In genomic region chr13:51760592-51760991, GRCh38 we compare ENCODE assay signal across 18 cellular contexts. TPM values are rescaled to one million over a fixed set of nuclear protein-coding genes. Genes with fewer than 3 reads are reported as not detected.
DNase-seq lines count a peak whose midpoint lies in the region; ATAC-seq lines count a peak whose summit lies in the region.
"Had no signal": no experiment of that assay in that cellular context is flagged by ENCODE, and none has a peak within 500 bp of the region (broad histone marks: within the 10 kb centered on the region; RNA-seq: fewer than 3 reads in every experiment).

No MANE protein-coding gene starts in this region.

- no peak overlapping the region for H2AK5ac ChIP-seq in mesenchymal stem cell (ENCODE audit: low read length, severe bottlenecking)

- H3K4ac ChIP-seq in mesenchymal stem cell (ENCODE audit: low read depth in 1 of 2, low read length in 2 of 2), result peak overlapping the region in 1 of 2 experiments; percentile 73

- no peak overlapping the region for H2BK120ac ChIP-seq in mesenchymal stem cell (ENCODE audit: low read depth, low read length)

- no peaks in the 10 kb centered on the region for H3K9me3 Mint-ChIP-seq in stimulated activated effector memory CD8-positive, alpha-beta T cell treated with anti-CD3 and anti-CD28 coated beads, Interleukin-12 subunit alpha, Interleukin-12 subunit beta, amount 100 ng/mL, for 72 hours
- H3K9me3 Mint-ChIP-seq: effector memory CD8-positive, alpha-beta T cell; natural killer cell; T-helper 2 cell treated with Interferon-gamma antibody and Interleukin-4, amounts not matched to agents 5 μg/mL and 100 μg/mL, for 36 hours had no signal

- peaks cover 12% of the 10 kb centered on the region for H3K4me1 ChIP-seq in mesenchymal stem cell (ENCODE audit: control insufficient read depth, insufficient read depth, low read depth, low read length)

- no peak overlapping the region for H2BK5ac ChIP-seq in mesenchymal stem cell (ENCODE audit: low read depth, low read length, poor library complexity, severe bottlenecking)

- peak overlapping the region in 1 of 2 experiments; percentile 37 for H2BK12ac ChIP-seq in mesenchymal stem cell (ENCODE audit: low read length in 2 of 2)

- no peaks in the 10 kb centered on the region for H3K27me3 ChIP-seq in mesenchymal stem cell (ENCODE audit: control insufficient read depth in 1 of 2, insufficient read depth in 1 of 2, low read length in 2 of 2)
- H3K27me3 ChIP-seq: brain microvascular endothelial cell, suprapubic skin had no signal

- peak; percentile 63 for DNase-seq in LHCN-M2 (ENCODE audit: low read depth)
- peak in 57 of 58 donors; percentile 14 to 89 (median 70) for DNase-seq in anterior cingulate cortex (lab: John Stamatoyannopoulos, UW)
- DNase-seq in mesenchymal stem cell, result no peak
- DNase-seq in stimulated activated effector memory CD8-positive, alpha-beta T cell treated with anti-CD3 and anti-CD28 coated beads, Interleukin-12 subunit alpha, Interleukin-12 subunit beta, amount 100 ng/mL, for 72 hours (ENCODE audit: low spot score in 2 of 2), result no peak
- no peak for DNase-seq in T-helper 9 cell
- DNase-seq: activated CD4-positive, alpha-beta T cell treated with anti-CD3 and anti-CD28 coated beads, Interleukin-2, amount 50 U/mL, for 1 hour; brain microvascular endothelial cell; effector memory CD8-positive, alpha-beta T cell; glutamatergic neuron; natural killer cell; NK-92 treated with Interleukin-12 subunit alpha and Interleukin-12 subunit beta, amount 100 ng/mL, for 24 hours; small intestine had no signal

- no peak overlapping the region for H4K8ac ChIP-seq in mesenchymal stem cell (ENCODE audit: low read length)

- H3K27ac Mint-ChIP-seq in stimulated activated effector memory CD8-positive, alpha-beta T cell treated with anti-CD3 and anti-CD28 coated beads, Interleukin-12 subunit alpha, Interleukin-12 subunit beta, amount 100 ng/mL, for 72 hours, result peak overlapping the region; percentile 58
- H3K27ac Mint-ChIP-seq: effector memory CD8-positive, alpha-beta T cell; T-helper 2 cell treated with Interferon-gamma antibody and Interleukin-4, amounts not matched to agents 5 μg/mL and 100 μg/mL, for 36 hours had no signal

- no peaks in the 10 kb centered on the region for H3K9me3 ChIP-seq in mesenchymal stem cell (ENCODE audit: control insufficient read depth, low read length)
- H3K9me3 ChIP-seq: suprapubic skin had no signal

- H3K23ac ChIP-seq in mesenchymal stem cell (ENCODE audit: low read length in 2 of 2), result no peak overlapping the region

- peaks cover 42% of the 10 kb centered on the region for H3K36me3 Mint-ChIP-seq in stimulated activated effector memory CD8-positive, alpha-beta T cell treated with anti-CD3 and anti-CD28 coated beads, Interleukin-12 subunit alpha, Interleukin-12 subunit beta, amount 100 ng/mL, for 72 hours

- H3K4me2 ChIP-seq in mesenchymal stem cell (ENCODE audit: low read length, poor library complexity, severe bottlenecking), result no peak overlapping the region

- peaks cover 19% of the 10 kb centered on the region for H3K4me1 Mint-ChIP-seq in stimulated activated effector memory CD8-positive, alpha-beta T cell treated with anti-CD3 and anti-CD28 coated beads, Interleukin-12 subunit alpha, Interleukin-12 subunit beta, amount 100 ng/mL, for 72 hours

- H3K27ac ChIP-seq in mesenchymal stem cell (ENCODE audit: low read length, poor library complexity, severe bottlenecking), result no peak overlapping the region
- H3K27ac ChIP-seq: brain microvascular endothelial cell, suprapubic skin had no signal

- peak overlapping the region; percentile 86 for H3K9ac ChIP-seq in mesenchymal stem cell (ENCODE audit: low read length)

- H3K79me1 ChIP-seq in mesenchymal stem cell (replicated peaks; ENCODE audit: low read length, poor library complexity, severe bottlenecking), result peaks cover 6% of the 10 kb centered on the region

- no peak overlapping the region for H3K18ac ChIP-seq in mesenchymal stem cell (ENCODE audit: low read depth in 1 of 2, low read length in 2 of 2)

- H3K4me3 ChIP-seq in mesenchymal stem cell (ENCODE audit: insufficient read depth in 1 of 2, low read depth in 1 of 2, low read length in 2 of 2), result peak overlapping the region in 1 of 2 experiments; percentile 50
- H3K4me3 ChIP-seq: suprapubic skin had no signal

- H3K36me3 ChIP-seq in mesenchymal stem cell (ENCODE audit: control insufficient read depth in 1 of 2, insufficient read depth in 2 of 2, low read depth in 1 of 2, low read length in 2 of 2), result peaks cover 24 to 57% of the 10 kb centered on the region in 2 experiments

- peak overlapping the region in 1 of 2 experiments; percentile 26 for H3K14ac ChIP-seq in mesenchymal stem cell (ENCODE audit: low read length in 2 of 2)

- 94% methylated on average over 12 of the region's 12 CpGs for WGBS in mesenchymal stem cell

- no peak overlapping the region for H2BK15ac ChIP-seq in mesenchymal stem cell (ENCODE audit: low read depth, poor library complexity, severe bottlenecking)

- ATAC-seq in stimulated activated effector memory CD8-positive, alpha-beta T cell treated with anti-CD3 and anti-CD28 coated beads, Interleukin-12 subunit alpha, Interleukin-12 subunit beta, amount 100 ng/mL, for 72 hours, result no peak
- ATAC-seq in HG03342 (IDR thresholded peaks at IDR 0.05; ENCODE audit: unreplicated experiment), result no peak
- no peak for ATAC-seq in GM19395 (IDR thresholded peaks at IDR 0.05; ENCODE audit: unreplicated experiment)
- ATAC-seq in GM21381 (IDR thresholded peaks at IDR 0.05; ENCODE audit: unreplicated experiment), result no peak
- ATAC-seq: effector memory CD8-positive, alpha-beta T cell; left lobe of liver; natural killer cell had no signal

- H3K4me3 Mint-ChIP-seq in stimulated activated effector memory CD8-positive, alpha-beta T cell treated with anti-CD3 and anti-CD28 coated beads, Interleukin-12 subunit alpha, Interleukin-12 subunit beta, amount 100 ng/mL, for 72 hours, result no peak overlapping the region
- H3K4me3 Mint-ChIP-seq: effector memory CD8-positive, alpha-beta T cell; natural killer cell; T-helper 2 cell treated with Interferon-gamma antibody and Interleukin-4, amounts not matched to agents 5 μg/mL and 100 μg/mL, for 36 hours had no signal

- H4K91ac ChIP-seq in mesenchymal stem cell (ENCODE audit: low read length), result no peak overlapping the region

- no peak overlapping the region for H2AFZ ChIP-seq in mesenchymal stem cell (ENCODE audit: low read depth, low read length)

RNA-seq across cellular contexts. Expression of gene DHRS12, which starts 43.4 kb away (rescaled TPM):
- 3.2 and 3.6 TPM in 2 replicates for total RNA-seq in LHCN-M2 (2014; rRNA removed)
- 8.4 TPM for polyA plus RNA-seq in LHCN-M2 (2012)
- 4.4 TPM for polyA plus RNA-seq in mesenchymal stem cell (2013, experiment 1 of 2)
- 4.4 TPM for polyA plus RNA-seq in mesenchymal stem cell (2013, experiment 2 of 2)

Comparison
In these comparisons a context has a peak if more than half of its experiments do, and no peak if none do; other contexts are left out.
1. DNase-seq: peak in LHCN-M2 (single experiment) and anterior cingulate cortex (57 of 58); none in mesenchymal stem cell (single experiment), stimulated activated effector memory CD8-positive, alpha-beta T cell treated with anti-CD3 and anti-CD28 coated beads, Interleukin-12 subunit alpha, Interleukin-12 subunit beta, amount 100 ng/mL, for 72 hours (0 of 2) and T-helper 9 cell (single experiment).